In the genomic region with DNA sequence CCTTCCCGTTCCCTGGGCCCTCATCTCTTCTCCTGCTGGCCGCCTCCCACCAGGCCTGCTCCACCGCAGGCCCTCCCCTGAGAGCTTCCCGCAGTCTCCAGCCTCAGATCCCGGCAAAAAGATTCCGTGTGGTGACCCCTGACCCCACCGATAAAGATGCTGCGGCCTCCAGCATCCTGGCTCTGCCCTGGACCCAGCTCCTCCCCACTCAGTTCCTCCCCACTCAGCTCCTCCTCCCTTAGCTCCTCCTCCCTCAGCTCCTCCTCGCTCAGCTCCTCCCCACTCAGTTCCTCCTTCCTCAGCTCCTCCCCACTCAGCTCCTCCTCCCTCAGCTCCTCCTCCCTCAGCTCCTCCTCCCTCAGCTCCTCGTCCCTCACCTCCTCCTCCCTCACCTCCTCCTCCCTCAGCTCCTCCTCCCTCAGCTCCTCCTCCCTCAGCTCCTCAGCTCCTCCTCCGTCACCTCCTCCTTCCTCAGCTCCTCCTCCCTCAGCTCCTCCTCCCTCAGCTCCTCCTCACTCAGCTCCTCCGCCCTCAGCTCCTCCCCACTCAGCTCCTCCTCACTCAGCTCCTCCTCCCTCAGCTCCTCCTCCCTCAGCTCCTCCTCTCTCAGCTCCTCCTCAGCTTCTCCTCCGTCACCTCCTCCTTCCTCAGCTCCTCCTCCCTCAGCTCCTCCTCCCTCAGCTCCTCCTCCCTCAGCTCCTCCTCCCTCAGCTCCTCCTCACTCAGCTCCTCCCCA, we compare ENCODE assay signal across 17 cellular contexts. TPM values are rescaled to one million over a fixed set of nuclear protein-coding genes. Genes with fewer than 3 reads are reported as not detected.
DNase-seq lines count a peak whose midpoint lies in the region; ATAC-seq and TF ChIP-seq lines count a peak whose summit lies in the region.
"Had no signal": no experiment of that assay in that cellular context is flagged by ENCODE, and none has a peak within 500 bp of the region (broad histone marks: within the 10 kb centered on the region; RNA-seq: fewer than 3 reads in every experiment).

No MANE protein-coding gene starts in this region.

- H3K9me3 ChIP-seq in aorta (ENCODE audit: control insufficient read depth, low read length): no peaks in the 10 kb centered on the region

- peaks cover 0 to 3% of the 10 kb centered on the region in 2 donors for H3K27me3 Mint-ChIP-seq in natural killer cell treated with Interleukin-12 subunit alpha and Interleukin-12 subunit beta and Interleukin-15 and Interleukin-18, amount 100 ng/mL, for 72 hours
- H3K27me3 Mint-ChIP-seq in natural killer cell (ENCODE audit: low read depth in 2 of 2): no peaks in the 10 kb centered on the region

- no peak for ATAC-seq in natural killer cell treated with Interleukin-12 subunit alpha and Interleukin-12 subunit beta and Interleukin-15 and Interleukin-18, amount 100 ng/mL, for 72 hours
- ATAC-seq in natural killer cell (no peak), aorta (ENCODE audit: low FRiP score) (no peak)

- no peaks in the 10 kb centered on the region for H3K4me1 ChIP-seq in aorta (ENCODE audit: control insufficient read depth in 1 of 2, insufficient read depth in 2 of 2, low read length in 2 of 2)

- H3K4me3 Mint-ChIP-seq in natural killer cell treated with Interleukin-12 subunit alpha and Interleukin-12 subunit beta and Interleukin-15 and Interleukin-18, amount 100 ng/mL, for 72 hours: no peak overlapping the region
- H3K4me3 Mint-ChIP-seq in natural killer cell: no peak overlapping the region
- H3K4me3 Mint-ChIP-seq: HFFc6, nephron had no signal

- H3K27me3 ChIP-seq in aorta (ENCODE audit: control insufficient read depth in 1 of 2, insufficient read depth in 2 of 2, low read length in 1 of 2): no peaks in the 10 kb centered on the region

- H3K36me3 Mint-ChIP-seq in natural killer cell treated with Interleukin-12 subunit alpha and Interleukin-12 subunit beta and Interleukin-15 and Interleukin-18, amount 100 ng/mL, for 72 hours: no peaks in the 10 kb centered on the region
- no peaks in the 10 kb centered on the region for H3K36me3 Mint-ChIP-seq in natural killer cell
- H3K36me3 Mint-ChIP-seq: activated naive CD4-positive, alpha-beta T cell treated with anti-CD3 and anti-CD28 coated beads, Interleukin-2, amount 50 U/mL, for 72 hours had no signal

- no peak overlapping the region for H3K4me3 ChIP-seq in aorta (ENCODE audit: low read length in 2 of 2)

- H3K9me3 Mint-ChIP-seq in natural killer cell treated with Interleukin-12 subunit alpha and Interleukin-12 subunit beta and Interleukin-15 and Interleukin-18, amount 100 ng/mL, for 72 hours: no peaks in the 10 kb centered on the region
- H3K9me3 Mint-ChIP-seq in natural killer cell: peaks cover 0 to 2% of the 10 kb centered on the region in 2 donors
- H3K9me3 Mint-ChIP-seq: nephron had no signal

- peaks cover 7 to 12% of the 10 kb centered on the region in 2 donors for H3K4me1 Mint-ChIP-seq in natural killer cell treated with Interleukin-12 subunit alpha and Interleukin-12 subunit beta and Interleukin-15 and Interleukin-18, amount 100 ng/mL, for 72 hours (ENCODE audit: low read depth in 2 of 2)
- peaks cover 0 to 5% of the 10 kb centered on the region in 2 donors for H3K4me1 Mint-ChIP-seq in natural killer cell
- H3K4me1 Mint-ChIP-seq: nephron had no signal

- no peak overlapping the region for H3K27ac ChIP-seq in aorta (ENCODE audit: low read depth in 1 of 2, low read length in 2 of 2)

- intact Hi-C loops in natural killer cell (cut with micrococcal nuclease): no loop called here
- intact Hi-C loops in aorta (cut with DNase I): no loop called here

- WGBS in aorta, 2 donors: 44 to 47% methylated on average over 10 to 13 of the region's 13 CpGs

- DNase-seq in natural killer cell treated with Interleukin-12 subunit alpha and Interleukin-12 subunit beta and Interleukin-15 and Interleukin-18, amount 100 ng/mL, for 72 hours (ENCODE audit: low spot score): peak; percentile 61
- no peak for DNase-seq in natural killer cell
- peak; percentile 73 for DNase-seq in NCI-H226
- peak; percentile 44 for DNase-seq in dermis blood vessel endothelial cell
- no peak for DNase-seq in NCI-H2107 treated with DMSO at 0.1 percent for 48 hours (lab: John Stamatoyannopoulos, UW; ENCODE audit: unreplicated experiment)
- no peak for DNase-seq in KG1 (lab: John Stamatoyannopoulos, UW)
- no peak for DNase-seq in aorta
- no peak for DNase-seq in inferior parietal cortex (ENCODE audit: extremely low spot score)
- DNase-seq: activated CD8-positive, alpha-beta memory T cell treated with anti-CD3 and anti-CD28 coated beads, Interleukin-2, amount 50 U/mL, for 48 hours; caudate nucleus; effector memory CD4-positive, alpha-beta T cell; foreskin melanocyte; HFFc6; NCI-H1694 treated with DMSO at 0.1 percent for 48 hours; NCI-H748 treated with DMSO at 0.1 percent for 48 hours had no signal

- no peak for TF ChIP-seq CTCF in natural killer cell (IDR thresholded peaks at IDR 0.05)

- H3K27ac Mint-ChIP-seq in natural killer cell treated with Interleukin-12 subunit alpha and Interleukin-12 subunit beta and Interleukin-15 and Interleukin-18, amount 100 ng/mL, for 72 hours: no peak overlapping the region
- no peak overlapping the region for H3K27ac Mint-ChIP-seq in natural killer cell
- H3K27ac Mint-ChIP-seq: activated naive CD4-positive, alpha-beta T cell treated with anti-CD3 and anti-CD28 coated beads, Interleukin-2, amount 50 U/mL, for 72 hours; HFFc6; nephron had no signal

- H3K36me3 ChIP-seq in aorta (ENCODE audit: control insufficient read depth in 1 of 2, insufficient read depth in 2 of 2, low read length in 1 of 2): peaks cover 0 to 2% of the 10 kb centered on the region in 2 donors

RNA-seq across cellular contexts. Expression of a gene that starts 17.0 kb away (rescaled TPM):
- 10 to 100 TPM; 28.0 to 48.2 TPM for total RNA-seq in natural killer cell treated with Interleukin-12 subunit alpha and Interleukin-12 subunit beta and Interleukin-15 and Interleukin-18, amount 100 ng/mL, for 72 hours
- 10 to 100 TPM; 21.0 to 30.2 (median 21.7) TPM for total RNA-seq in natural killer cell
- 12.1 and 18.3 TPM in 2 replicates for total RNA-seq in dermis blood vessel endothelial cell
- 10 to 100 TPM; 10.8 to 12.3 TPM for total RNA-seq in aorta
- polyA plus RNA-seq in aorta: 10 to 100 TPM in 1 of 2 donors, 1 to 10 TPM in 1; 7.5 to 50.3 TPM

RNA-seq across cellular contexts. Expression of a gene that starts 17.1 kb away (rescaled TPM):
- 10 to 100 TPM; 29.5 to 83.7 TPM for total RNA-seq in natural killer cell treated with Interleukin-12 subunit alpha and Interleukin-12 subunit beta and Interleukin-15 and Interleukin-18, amount 100 ng/mL, for 72 hours
- total RNA-seq in natural killer cell: 10 to 100 TPM; 39.5 to 55.9 (median 54.2) TPM
- 6.8 and 7.5 TPM in 2 replicates for total RNA-seq in dermis blood vessel endothelial cell
- total RNA-seq in aorta: 10 to 100 TPM; 14.3 to 14.9 TPM
- polyA plus RNA-seq in aorta: 10 to 100 TPM in 1 of 2 donors, 1 to 10 TPM in 1; 3.3 to 32.4 TPM

Comparison
In these comparisons a context has a peak if more than half of its experiments do, and no peak if none do; other contexts are left out.
1. DNase-seq: peak in natural killer cell treated with Interleukin-12 subunit alpha and Interleukin-12 subunit beta and Interleukin-15 and Interleukin-18, amount 100 ng/mL, for 72 hours (single experiment), NCI-H226 (single experiment) and dermis blood vessel endothelial cell (single experiment); none in natural killer cell (single experiment), NCI-H2107 treated with DMSO at 0.1 percent for 48 hours (single experiment), KG1 (single experiment), aorta (0 of 2) and inferior parietal cortex (single experiment).